2 cellular contexts compared by ENCODE assay signal in genomic region chr14:35401853-35402252, GRCh38.
TF ChIP-seq lines count a peak whose summit lies in the region.

No MANE protein-coding gene starts in this region.

TF ChIP-seq in IMR-90, 13 proteins besides CTCF, POLR2A, EP300 and RAD21:
- no peak for TF ChIP-seq CHD1 (IDR thresholded peaks at IDR 0.05; ENCODE audit: low read depth, low read length)
- TF ChIP-seq CEBPB (IDR thresholded peaks at IDR 0.05; ENCODE audit: low read depth, low read length): no peak
- no peak for TF ChIP-seq RCOR1 (IDR thresholded peaks at IDR 0.05; ENCODE audit: insufficient replicate concordance, low read length)
- no peak for TF ChIP-seq MAFK (IDR thresholded peaks at IDR 0.05; ENCODE audit: low read depth, low read length)
- TF ChIP-seq FOS (IDR thresholded peaks at IDR 0.05; ENCODE audit: low read depth, low read length): no peak
- TF ChIP-seq MXI1 (IDR thresholded peaks at IDR 0.05; ENCODE audit: borderline replicate concordance, low read depth, low read length): no peak
- no peak for TF ChIP-seq BHLHE40 (IDR thresholded peaks at IDR 0.05; ENCODE audit: low read depth, low read length)
- TF ChIP-seq RFX5 (IDR thresholded peaks at IDR 0.05; ENCODE audit: low read depth, low read length): no peak
- no peak for TF ChIP-seq USF2 (IDR thresholded peaks at IDR 0.05; ENCODE audit: low read depth, low read length)
TF ChIP-seq in IMR-90: peak in this region for 0.

TF ChIP-seq in WTC11, 78 proteins besides CTCF, POLR2A, EP300 and RAD21:
- no peak for TF ChIP-seq ZNF416 (CRISPR knock-in tag; IDR thresholded peaks at IDR 0.05)
- no peak for TF ChIP-seq AFF4 (CRISPR knock-in tag; IDR thresholded peaks at IDR 0.05; ENCODE audit: borderline replicate concordance)
- TF ChIP-seq MLX (CRISPR knock-in tag; IDR thresholded peaks at IDR 0.05): no peak
- no peak for TF ChIP-seq GTF2I (CRISPR knock-in tag; conservative IDR thresholded peaks at IDR 0.05)
- no peak for TF ChIP-seq ZNF396 (CRISPR knock-in tag; IDR thresholded peaks at IDR 0.05; ENCODE audit: borderline replicate concordance)
- TF ChIP-seq ZNF232 (CRISPR knock-in tag; IDR thresholded peaks at IDR 0.05): no peak
- TF ChIP-seq, protein P1, sequence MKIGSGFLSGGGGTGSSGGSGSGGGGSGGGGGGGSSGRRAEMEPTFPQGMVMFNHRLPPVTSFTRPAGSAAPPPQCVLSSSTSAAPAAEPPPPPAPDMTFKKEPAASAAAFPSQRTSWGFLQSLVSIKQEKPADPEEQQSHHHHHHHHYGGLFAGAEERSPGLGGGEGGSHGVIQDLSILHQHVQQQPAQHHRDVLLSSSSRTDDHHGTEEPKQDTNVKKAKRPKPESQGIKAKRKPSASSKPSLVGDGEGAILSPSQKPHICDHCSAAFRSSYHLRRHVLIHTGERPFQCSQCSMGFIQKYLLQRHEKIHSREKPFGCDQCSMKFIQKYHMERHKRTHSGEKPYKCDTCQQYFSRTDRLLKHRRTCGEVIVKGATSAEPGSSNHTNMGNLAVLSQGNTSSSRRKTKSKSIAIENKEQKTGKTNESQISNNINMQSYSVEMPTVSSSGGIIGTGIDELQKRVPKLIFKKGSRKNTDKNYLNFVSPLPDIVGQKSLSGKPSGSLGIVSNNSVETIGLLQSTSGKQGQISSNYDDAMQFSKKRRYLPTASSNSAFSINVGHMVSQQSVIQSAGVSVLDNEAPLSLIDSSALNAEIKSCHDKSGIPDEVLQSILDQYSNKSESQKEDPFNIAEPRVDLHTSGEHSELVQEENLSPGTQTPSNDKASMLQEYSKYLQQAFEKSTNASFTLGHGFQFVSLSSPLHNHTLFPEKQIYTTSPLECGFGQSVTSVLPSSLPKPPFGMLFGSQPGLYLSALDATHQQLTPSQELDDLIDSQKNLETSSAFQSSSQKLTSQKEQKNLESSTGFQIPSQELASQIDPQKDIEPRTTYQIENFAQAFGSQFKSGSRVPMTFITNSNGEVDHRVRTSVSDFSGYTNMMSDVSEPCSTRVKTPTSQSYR (CRISPR knock-in tag; IDR thresholded peaks at IDR 0.05): no peak
- no peak for TF ChIP-seq FOXP1 (CRISPR knock-in tag; IDR thresholded peaks at IDR 0.05; ENCODE audit: borderline replicate concordance)
- TF ChIP-seq ZNF423 (CRISPR knock-in tag; IDR thresholded peaks at IDR 0.05): no peak
- no peak for TF ChIP-seq ATF6 (CRISPR knock-in tag; IDR thresholded peaks at IDR 0.05)
- TF ChIP-seq FOXK1 (CRISPR knock-in tag; IDR thresholded peaks at IDR 0.05): no peak
- no peak for TF ChIP-seq USF2 (CRISPR knock-in tag; IDR thresholded peaks at IDR 0.05)
- no peak for TF ChIP-seq ZNF219 (CRISPR knock-in tag; IDR thresholded peaks at IDR 0.05; ENCODE audit: borderline replicate concordance)
- TF ChIP-seq SOX15 (CRISPR knock-in tag; IDR thresholded peaks at IDR 0.05): no peak
- TF ChIP-seq CREM (CRISPR knock-in tag; IDR thresholded peaks at IDR 0.05): no peak
- TF ChIP-seq FOXJ3 (CRISPR knock-in tag; IDR thresholded peaks at IDR 0.05; ENCODE audit: borderline replicate concordance): no peak
- no peak for TF ChIP-seq CDX4 (CRISPR knock-in tag; IDR thresholded peaks at IDR 0.05; ENCODE audit: borderline replicate concordance)
- no peak for TF ChIP-seq NR1H2 (CRISPR knock-in tag; IDR thresholded peaks at IDR 0.05)
- TF ChIP-seq PRRX2 (CRISPR knock-in tag; IDR thresholded peaks at IDR 0.05): no peak
TF ChIP-seq in WTC11: peak in this region for 0.
